In the genomic region with DNA sequence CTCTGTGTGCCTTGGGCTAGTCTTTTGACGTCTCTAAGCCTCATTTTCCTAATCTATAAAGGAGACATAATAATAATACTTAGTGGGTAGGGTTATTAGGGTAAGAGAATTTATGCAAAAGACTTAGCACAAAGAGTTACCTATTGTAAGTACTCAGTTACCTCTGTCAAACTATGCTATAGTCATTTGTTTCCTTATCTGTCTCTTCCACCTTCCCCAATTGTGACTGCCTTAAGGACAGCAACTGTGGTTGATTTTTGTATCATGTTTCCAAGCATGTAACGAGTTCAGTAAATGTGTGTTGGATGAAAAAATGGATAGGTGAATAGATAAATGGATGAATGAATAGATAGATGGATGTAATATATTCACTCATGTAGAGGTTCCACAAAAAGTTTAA, we compare ENCODE assay signal across 33 cellular contexts.
"Had no signal": no experiment of that assay in that cellular context is flagged by ENCODE, and none has a peak within 500 bp of the region (broad histone marks: within the 10 kb centered on the region; RNA-seq: fewer than 3 reads in every experiment).

No MANE protein-coding gene starts in this region.

- H3K9me3 ChIP-seq: adrenal gland, ascending aorta, body of pancreas, breast epithelium had no signal

- H3K4me1 ChIP-seq: adrenal gland, breast epithelium had no signal

- H3K4me3 ChIP-seq: adrenal gland, ascending aorta, body of pancreas, breast epithelium, cardiac muscle cell had no signal

- DNase-seq: activated effector memory CD4-positive, alpha-beta T cell treated with anti-CD3 and anti-CD28 coated beads, Interleukin-2, amount 50 U/mL, for 16 hours; activated effector memory CD4-positive, alpha-beta T cell treated with Interleukin-2 at 50 U/mL for 16 hours; activated gamma-delta T cell; activated gamma-delta T cell treated with Interleukin-2 at 50 U/mL for 16 hours; activated naive CD4-positive, alpha-beta T cell; activated naive CD4-positive, alpha-beta T cell treated with anti-CD3 and anti-CD28 coated beads for 36 hours; activated naive CD4-positive, alpha-beta T cell treated with anti-CD3 and anti-CD28 coated beads, Interleukin-2, amount 10 ng/mL, durations not matched to agents 7 days and 5 days; activated naive CD4-positive, alpha-beta T cell treated with anti-CD3 and anti-CD28 coated beads, Interleukin-2, amount 50 U/mL, for 16 hours; activated naive CD4-positive, alpha-beta T cell treated with Interleukin-2 at 50 U/mL for 16 hours; activated naive CD8-positive, alpha-beta T cell treated with anti-CD3 and anti-CD28 coated beads for 36 hours; activated naive CD8-positive, alpha-beta T cell treated with anti-CD3 and anti-CD28 coated beads, Interleukin-2, amount 10 ng/mL, durations not matched to agents 7 days and 5 days; activated naive CD8-positive, alpha-beta T cell treated with anti-CD3 and anti-CD28 coated beads, Interleukin-2, amount 50 U/mL, for 24 hours; activated T-cell treated with anti-CD3 and anti-CD28 coated beads, Interleukin-2, amount 50 U/mL, for 24 hours; activated T-cell treated with anti-CD3 and anti-CD28 coated beads, Interleukin-2, amount 50 U/mL, for 4 hours; activated T-cell treated with anti-CD3 and anti-CD28 coated beads, Interleukin-2, amount 50 U/mL, for 48 hours; activated T-cell treated with anti-CD3 and anti-CD28 coated beads, Interleukin-2, amount 50 U/mL, for 72 hours; adrenal gland; amniotic stem cell; amygdala; anterior cingulate cortex; aorta; body of pancreas; brain microvascular endothelial cell; caudate nucleus; central memory CD4-positive, alpha-beta T cell; cerebellar nuclear complex had no signal

- FAIRE-seq: astrocyte, bronchial epithelial cell had no signal

- ATAC-seq: activated naive CD4-positive, alpha-beta T cell treated with anti-CD3 and anti-CD28 coated beads, Interleukin-2, amount 50 U/mL, for 72 hours; activated naive CD8-positive, alpha-beta T cell treated with anti-CD3 and anti-CD28 coated beads, Interleukin-2, amount 50 U/mL, for 24 hours; activated T-cell treated with anti-CD3 and anti-CD28 coated beads, Interleukin-2, amount 50 U/mL, for 4 hours; activated T-cell treated with anti-CD3 and anti-CD28 coated beads, Interleukin-2, amount 50 U/mL, for 72 hours; activated T-helper 17 cell treated with anti-CD3 and anti-CD28 coated beads, Interleukin-2, amount 50 U/mL, for 72 hours; body of pancreas had no signal

- H3K27me3 ChIP-seq: adrenal gland, ascending aorta, body of pancreas, brain microvascular endothelial cell, breast epithelium, cardiac muscle cell had no signal

- H3K27ac ChIP-seq: adrenal gland, body of pancreas, brain microvascular endothelial cell, breast epithelium, cardiac muscle cell had no signal

- H3K36me3 ChIP-seq: adrenal gland, brain microvascular endothelial cell had no signal
